8 cellular contexts compared by ENCODE assay signal in genomic region chr4:2418652-2419571, GRCh38. TPM values are rescaled to one million over a fixed set of nuclear protein-coding genes. Genes with fewer than 3 reads are reported as not detected.
DNase-seq lines count a peak whose midpoint lies in the region; ATAC-seq and TF ChIP-seq lines count a peak whose summit lies in the region.

CFAP99 (plus strand) TSS chr4:2418955.

- H3K4me3 ChIP-seq in left ventricle myocardium inferior = peak within 1 kb of the TSS; percentile 78
- peak within 1 kb of the TSS; percentile 61 for H3K4me3 ChIP-seq in upper lobe of right lung

- peak within 1 kb of the TSS; percentile 78 for H3K27ac ChIP-seq in left ventricle myocardium inferior (replicated peaks)
- peak within 1 kb of the TSS; percentile 75 for H3K27ac ChIP-seq in upper lobe of right lung

- H3K4me1 ChIP-seq in left ventricle myocardium inferior = peaks cover 42% of the 10 kb centered on the region
- peaks cover 11% of the 10 kb centered on the region for H3K4me1 ChIP-seq in upper lobe of right lung

- intact Hi-C loops in left ventricle myocardium inferior (cut with micrococcal nuclease) = no loop called here
- intact Hi-C loops in posterior vena cava (cut with DNase I) = loop anchor here in 1 of 2 donors (10.0 kb wide), 1 partner anchor 154 kb away; the partner anchor contains the start of gene MXD4
- intact Hi-C loops in upper lobe of right lung (cut with DNase I) = no loop called here

- peak; percentile 92 for ATAC-seq in HG02852 (IDR thresholded peaks at IDR 0.05; ENCODE audit: unreplicated experiment)
- ATAC-seq in upper lobe of right lung = peak; percentile 97

- no peaks in the 10 kb centered on the region for H3K36me3 ChIP-seq in left ventricle myocardium inferior
- no peaks in the 10 kb centered on the region for H3K36me3 ChIP-seq in upper lobe of right lung

- H3K9me3 ChIP-seq in left ventricle myocardium inferior (replicated peaks) = no peaks in the 10 kb centered on the region
- H3K9me3 ChIP-seq in upper lobe of right lung = no peaks in the 10 kb centered on the region

- DNase-seq in NCI-H146 (lab: John Stamatoyannopoulos, UW) = peak; percentile 96
- DNase-seq in T follicular helper cell (ENCODE audit: low read depth) = peak; percentile 99
- DNase-seq in amniotic epithelial cell (ENCODE audit: low read depth) = peak; percentile 87
- DNase-seq in left ventricle myocardium inferior = peak; percentile 98
- peak; percentile 99 for DNase-seq in posterior vena cava (ENCODE audit: low spot score)
- peak; percentile 100 for DNase-seq in upper lobe of right lung

- H3K27me3 ChIP-seq in left ventricle myocardium inferior (ENCODE audit: low read depth) = peaks cover 47% of the 10 kb centered on the region
- H3K27me3 ChIP-seq in upper lobe of right lung = peaks cover 19% of the 10 kb centered on the region

- TF ChIP-seq CTCF in GM12874 (IDR thresholded peaks at IDR 0.05; ENCODE audit: insufficient read depth, low read depth, low read length) = peak; percentile 14; the same call in 1 of the 2 replicates
- peak; percentile 33 for TF ChIP-seq CTCF in left ventricle myocardium inferior (IDR thresholded peaks at IDR 0.05; ENCODE audit: borderline replicate concordance)
- TF ChIP-seq CTCF in upper lobe of right lung (IDR thresholded peaks at IDR 0.05) = no peak

RNA-seq across cellular contexts. Expression of gene CFAP99, which starts in this region (rescaled TPM):
- total RNA-seq in left ventricle myocardium inferior = not detected
- total RNA-seq in posterior vena cava = not detected
- total RNA-seq in upper lobe of right lung = not detected

Comparison
In these comparisons a context has a peak if more than half of its experiments do, and no peak if none do; other contexts are left out.
1. Peak in every context shown above with its lines: DNase-seq, ATAC-seq, H3K4me3 ChIP-seq and H3K27ac ChIP-seq.
2. Peak in DNase-seq, H3K4me3 ChIP-seq and H3K27ac ChIP-seq in left ventricle myocardium inferior; RNA of the gene not detected or under 1 TPM.
3. Peak in DNase-seq in posterior vena cava; RNA of the gene not detected or under 1 TPM.
4. Peak in DNase-seq, ATAC-seq, H3K4me3 ChIP-seq and H3K27ac ChIP-seq in upper lobe of right lung; RNA of the gene not detected or under 1 TPM.